ENCODE assay signal across 8 cellular contexts in the genomic region with DNA sequence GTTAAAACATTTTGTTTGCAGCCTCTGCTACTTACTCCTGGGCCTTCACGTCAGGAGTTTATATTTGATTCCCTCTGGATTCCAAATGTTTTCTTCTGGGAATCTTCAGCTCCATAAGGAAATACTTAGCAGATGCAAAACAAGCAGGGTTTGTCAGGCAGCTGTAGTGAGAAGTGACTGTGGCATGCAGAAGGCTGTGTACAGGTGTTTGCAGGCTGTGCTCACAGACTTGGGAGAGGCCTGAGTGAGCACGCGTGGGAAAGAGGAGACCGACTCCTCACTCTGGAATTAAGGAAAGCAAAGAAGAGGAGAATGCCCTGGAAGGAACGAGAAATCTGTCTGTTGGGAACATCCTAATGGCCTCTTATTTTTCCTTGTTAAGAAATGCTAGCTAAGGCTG.
DNase-seq lines count a peak whose midpoint lies in the region; ATAC-seq and TF ChIP-seq lines count a peak whose summit lies in the region.

No MANE protein-coding gene starts in this region.

- peak overlapping the region; percentile 8 for H3K9ac ChIP-seq in mucosa of stomach (ENCODE audit: low read length)

- H3K4me3 ChIP-seq in coronary artery (no peak overlapping the region), mucosa of stomach (ENCODE audit: low read length) (no peak overlapping the region), aorta (ENCODE audit: low read length in 2 of 2) (no peak overlapping the region)

- H3K27ac ChIP-seq in coronary artery, result peak overlapping the region; percentile 40 to 83
- H3K27ac ChIP-seq in aorta (ENCODE audit: low read depth in 1 of 2, low read length in 2 of 2), result peak overlapping the region; percentile 73 to 90

- no peak for DNase-seq in stimulated activated naive CD8-positive, alpha-beta T cell treated with anti-CD3 and anti-CD28 coated beads, Interleukin-15, Interleukin-2, amounts not matched to agents 100 U/mL and 50 U/mL, for 24 hours
- DNase-seq in coronary artery (ENCODE audit: low spot score), result no peak
- DNase-seq in aorta, result no peak
- no peak for DNase-seq in stimulated activated CD4-positive, alpha-beta T cell treated with anti-CD3 and anti-CD28 coated beads, Interleukin-4, amount 100 ng/mL, for 24 hours

- no peaks in the 10 kb centered on the region for H3K27me3 Mint-ChIP-seq in stimulated activated naive CD8-positive, alpha-beta T cell treated with anti-CD3 and anti-CD28 coated beads, Interleukin-15, Interleukin-2, amounts not matched to agents 100 ng/mL and 50 ng/mL, for 24 hours

- H3K4me1 Mint-ChIP-seq in stimulated activated naive CD8-positive, alpha-beta T cell treated with anti-CD3 and anti-CD28 coated beads, Interleukin-15, Interleukin-2, amounts not matched to agents 100 ng/mL and 50 ng/mL, for 24 hours (ENCODE audit: low read depth), result peaks cover 97% of the 10 kb centered on the region

- no peaks in the 10 kb centered on the region for H3K27me3 ChIP-seq in mucosa of stomach (ENCODE audit: control insufficient read depth, insufficient read depth, low read length)
- no peaks in the 10 kb centered on the region for H3K27me3 ChIP-seq in aorta (ENCODE audit: control insufficient read depth in 1 of 2, insufficient read depth in 2 of 2, low read length in 1 of 2)

- H3K9me3 Mint-ChIP-seq in stimulated activated naive CD8-positive, alpha-beta T cell treated with anti-CD3 and anti-CD28 coated beads, Interleukin-15, Interleukin-2, amounts not matched to agents 100 ng/mL and 50 ng/mL, for 24 hours, result peaks cover 3% of the 10 kb centered on the region

- WGBS in aorta, 2 donors, result 44 to 52% methylated on average over 5 of the region's 5 CpGs

- no peak for ATAC-seq in stimulated activated naive CD8-positive, alpha-beta T cell treated with anti-CD3 and anti-CD28 coated beads, Interleukin-15, Interleukin-2, amounts not matched to agents 100 U/mL and 50 U/mL, for 24 hours
- ATAC-seq in aorta (ENCODE audit: low FRiP score) (no peak), GM21360 (IDR thresholded peaks at IDR 0.05; ENCODE audit: unreplicated experiment) (no peak), GM19395 (IDR thresholded peaks at IDR 0.05; ENCODE audit: unreplicated experiment) (no peak)

- H3K9me3 ChIP-seq in mucosa of stomach (ENCODE audit: control insufficient read depth, low read length) (no peaks in the 10 kb centered on the region), aorta (ENCODE audit: control insufficient read depth, low read length) (no peaks in the 10 kb centered on the region)

- intact Hi-C loops in aorta (cut with DNase I), result no loop called here

- peak overlapping the region; percentile 95 for H3K27ac Mint-ChIP-seq in stimulated activated naive CD8-positive, alpha-beta T cell treated with anti-CD3 and anti-CD28 coated beads, Interleukin-15, Interleukin-2, amounts not matched to agents 100 ng/mL and 50 ng/mL, for 24 hours

- H3K36me3 ChIP-seq in mucosa of stomach (ENCODE audit: control insufficient read depth, insufficient read depth, low read length) (no peaks in the 10 kb centered on the region), aorta (ENCODE audit: control insufficient read depth in 1 of 2, insufficient read depth in 2 of 2, low read length in 1 of 2) (peaks cover 2 to 8% of the 10 kb centered on the region in 2 donors)

- H3K4me3 Mint-ChIP-seq in stimulated activated naive CD8-positive, alpha-beta T cell treated with anti-CD3 and anti-CD28 coated beads, Interleukin-15, Interleukin-2, amounts not matched to agents 100 ng/mL and 50 ng/mL, for 24 hours, result no peak overlapping the region

- peaks cover 92% of the 10 kb centered on the region for H3K36me3 Mint-ChIP-seq in stimulated activated naive CD8-positive, alpha-beta T cell treated with anti-CD3 and anti-CD28 coated beads, Interleukin-15, Interleukin-2, amounts not matched to agents 100 ng/mL and 50 ng/mL, for 24 hours (ENCODE audit: low read depth)

- H3K4me1 ChIP-seq in mucosa of stomach (ENCODE audit: control insufficient read depth, insufficient read depth, low read length) (peaks cover 48% of the 10 kb centered on the region), aorta (ENCODE audit: control insufficient read depth in 1 of 2, insufficient read depth in 2 of 2, low read length in 2 of 2) (peaks cover 13 to 19% of the 10 kb centered on the region in 2 donors)

- TF ChIP-seq CTCF in coronary artery (IDR thresholded peaks at IDR 0.05), result no peak
